9 cellular contexts compared by ENCODE assay signal in genomic region chr10:73591578-73591902, GRCh38. TPM values are rescaled to one million over a fixed set of nuclear protein-coding genes. Genes with fewer than 3 reads are reported as not detected.
A peak's percentile ranks its signal among the peaks of the same experiment; 100 is the strongest.
DNase-seq lines count a peak whose midpoint lies in the region; ATAC-seq and TF ChIP-seq lines count a peak whose summit lies in the region.
"Had no signal": no experiment of that assay in that cellular context is flagged by ENCODE, and none has a peak within 500 bp of the region (broad histone marks: within the 10 kb centered on the region; RNA-seq: fewer than 3 reads in every experiment).

No MANE protein-coding gene starts in this region.

- POLR2A ChIA-PET in RWPE1 (lab: Yijun Ruan, JAX; ENCODE audit: low non-redundant PET): no interaction called here

- no peaks in the 10 kb centered on the region for H3K36me3 Mint-ChIP-seq in Calu3 (ENCODE audit: insufficient read depth, unreplicated experiment)
- H3K36me3 Mint-ChIP-seq in progenitor cell of endocrine pancreas (ENCODE audit: insufficient read depth): no peaks in the 10 kb centered on the region

- peaks cover 0 to 2% of the 10 kb centered on the region in 2 donors for H3K4me1 ChIP-seq in esophagus (ENCODE audit: control insufficient read depth in 2 of 2, insufficient read depth in 2 of 2, low read length in 1 of 2)
- peaks cover 38% of the 10 kb centered on the region for H3K4me1 ChIP-seq in mucosa of descending colon (ENCODE audit: low read depth)

- DNase-seq in Calu3: peak; percentile 11
- peak; percentile 22 for DNase-seq in RWPE1 (ENCODE audit: low spot score)
- DNase-seq in progenitor cell of endocrine pancreas (ENCODE audit: low spot score, unreplicated experiment): no peak
- no peak for DNase-seq in mucosa of descending colon
- no peak for DNase-seq in NCI-H446 (lab: John Stamatoyannopoulos, UW)
- DNase-seq in NK-92 treated with Interleukin-12 subunit alpha and Interleukin-12 subunit beta, amount 100 ng/mL, for 24 hours (lab: John Stamatoyannopoulos, UW): no peak
- DNase-seq: stimulated activated CD4-positive, alpha-beta T cell treated with anti-CD3 and anti-CD28 coated beads, Interleukin-2, amount 100 ng/mL, for 48 hours had no signal

- no peaks in the 10 kb centered on the region for H3K36me3 ChIP-seq in esophagus (ENCODE audit: control insufficient read depth in 2 of 2, insufficient read depth in 2 of 2, low read length in 1 of 2)
- H3K36me3 ChIP-seq in mucosa of descending colon (ENCODE audit: low read depth): no peaks in the 10 kb centered on the region

- H3K4me3 Mint-ChIP-seq in Calu3 (ENCODE audit: low read depth, unreplicated experiment): peak overlapping the region; percentile 62
- H3K4me3 Mint-ChIP-seq in progenitor cell of endocrine pancreas (ENCODE audit: low read depth): peak overlapping the region; percentile 47

- ATAC-seq in HG02610 (IDR thresholded peaks at IDR 0.05; ENCODE audit: unreplicated experiment) (no peak), mucosa of descending colon (no peak)

- BruUV-seq in Calu3 (replicated peaks; lab: Mats Ljungman, UMichigan): no TSS peak

- H3K4me3 ChIP-seq in esophagus (ENCODE audit: low read depth in 1 of 2, low read length in 2 of 2) (peak overlapping the region in 1 of 2 donors; percentile 11), mucosa of descending colon (no peak overlapping the region)

- WGBS in esophagus, 2 donors: 31 to 32% methylated on average over 2 of the region's 2 CpGs

- H3K9me3 Mint-ChIP-seq in Calu3 (ENCODE audit: low read depth, unreplicated experiment) (no peaks in the 10 kb centered on the region), progenitor cell of endocrine pancreas (ENCODE audit: low read depth) (no peaks in the 10 kb centered on the region)

- TF ChIP-seq CTCF in Calu3 (IDR thresholded peaks at IDR 0.05; ENCODE audit: unreplicated experiment) (no peak), RWPE1 (conservative IDR thresholded peaks at IDR 0.05; ENCODE audit: low read depth) (no peak), progenitor cell of endocrine pancreas (IDR thresholded peaks at IDR 0.05; ENCODE audit: unreplicated experiment) (no peak), mucosa of descending colon (IDR thresholded peaks at IDR 0.05) (no peak)

- H3K27me3 Mint-ChIP-seq in Calu3 (ENCODE audit: unreplicated experiment): no peaks in the 10 kb centered on the region
- no peaks in the 10 kb centered on the region for H3K27me3 Mint-ChIP-seq in progenitor cell of endocrine pancreas

- H3K4me1 Mint-ChIP-seq in Calu3 (ENCODE audit: low read depth, unreplicated experiment): peaks cover 48% of the 10 kb centered on the region
- H3K4me1 Mint-ChIP-seq in progenitor cell of endocrine pancreas (ENCODE audit: low read depth): peaks cover 50% of the 10 kb centered on the region

- H3K27ac ChIP-seq in RWPE1 (no peak overlapping the region), esophagus (ENCODE audit: low read depth in 2 of 2, low read length in 1 of 2) (peak overlapping the region; percentile 68 to 89)

- CTCF ChIA-PET in Calu3 (lab: Charles Lee) (interaction anchor here (1.4 to 2.4 kb wide), 2 partner anchors 10 to 34 kb away, joined by 3 to 16 read pairs; no protein-coding TSS in a partner anchor), RWPE1 (lab: Yijun Ruan, JAX) (interaction anchor here (0.6 to 0.9 kb wide), 3 partner anchors 14 to 53 kb away, joined by 3 to 4 read pairs (median 3); no protein-coding TSS in a partner anchor)

- H3K27me3 ChIP-seq in esophagus (ENCODE audit: control insufficient read depth in 1 of 2, insufficient read depth in 2 of 2, low read length in 2 of 2): no peaks in the 10 kb centered on the region

- intact Hi-C loops in Calu3 (cut with micrococcal nuclease; ENCODE audit: unreplicated experiment): loop anchor here (5.0 kb wide), 1 partner anchor 36 kb away; no protein-coding TSS in a partner anchor
- intact Hi-C loops in mucosa of descending colon (cut with DNase I, micrococcal nuclease): no loop called here

- H3K9me3 ChIP-seq in esophagus (ENCODE audit: control insufficient read depth in 2 of 2, insufficient read depth in 1 of 2, low read depth in 1 of 2, low read length in 1 of 2): no peaks in the 10 kb centered on the region
- H3K9me3 ChIP-seq in mucosa of descending colon: no peaks in the 10 kb centered on the region

- H3K27ac Mint-ChIP-seq in Calu3 (ENCODE audit: unreplicated experiment): peak overlapping the region; percentile 93
- peak overlapping the region; percentile 96 for H3K27ac Mint-ChIP-seq in progenitor cell of endocrine pancreas

RNA-seq across cellular contexts. Expression of gene USP54, which starts 0.4 kb away (rescaled TPM):
- total RNA-seq in Calu3 (2022): 39.4 and 48.1 TPM in 2 replicates
- polyA plus RNA-seq in esophagus: 10 to 100 TPM; 16.8 to 23.7 TPM
- total RNA-seq in progenitor cell of endocrine pancreas: 79.0 and 83.8 TPM in 2 replicates
- 100 to 1,000 TPM in 2 of 3 donors, 10 to 100 TPM in 1; 97.0 to 149 (median 109) TPM for total RNA-seq in mucosa of descending colon

RNA-seq across cellular contexts. Expression of gene MYOZ1, which starts 49.7 kb away (rescaled TPM):
- total RNA-seq in Calu3 (2022) (not detected in 2 replicates), progenitor cell of endocrine pancreas (0.31 TPM in 1 of 2 replicates, not detected in the other), mucosa of descending colon (not detected)
- polyA plus RNA-seq in esophagus: 1 to 10 TPM in 1 of 2 donors, under 1 TPM in 1; 0.89 to 3.1 TPM

Comparison
In these comparisons a context has a peak if more than half of its experiments do, and no peak if none do; other contexts are left out.
1. DNase-seq: peak in Calu3 (single experiment) and RWPE1 (single experiment); none in progenitor cell of endocrine pancreas (single experiment), mucosa of descending colon (0 of 3), NCI-H446 (0 of 2) and NK-92 treated with Interleukin-12 subunit alpha and Interleukin-12 subunit beta, amount 100 ng/mL, for 24 hours (single experiment).